Comparison of ENCODE assay signal across 19 cellular contexts in genomic region chr17:55149485-55149884, GRCh38.
"Had no signal": no experiment of that assay in that cellular context is flagged by ENCODE, and none has a peak within 500 bp of the region (broad histone marks: within the 10 kb centered on the region; RNA-seq: fewer than 3 reads in every experiment).

No MANE protein-coding gene starts in this region.

- H3K27me3 ChIP-seq: dorsolateral prefrontal cortex, neutrophil had no signal

- ATAC-seq: left lobe of liver; naive thymus-derived CD8-positive, alpha-beta T cell; sciatic nerve; stimulated activated naive B cell treated with anti-CD40 and anti-IgM and Interleukin-4, amounts not matched to agents 10 μg/mL and 1 μg/mL and 100 μg/mL, for 72 hours; stimulated activated naive CD8-positive, alpha-beta T cell treated with anti-CD3 and anti-CD28 coated beads, Interleukin-15, amount 100 ng/mL, for 72 hours had no signal

- H3K9me3 ChIP-seq: neutrophil, thoracic aorta had no signal

- H3K36me3 ChIP-seq: neutrophil, thoracic aorta had no signal

- DNase-seq: cortex of kidney; dorsolateral prefrontal cortex; effector CD8-positive, alpha-beta T cell; foreskin melanocyte; head of caudate nucleus; hippocampal formation; kidney glomerular epithelial cell; mammary epithelial cell; naive thymus-derived CD8-positive, alpha-beta T cell; posterior cingulate gyrus; stimulated activated CD4-positive, alpha-beta T cell treated with anti-CD3 and anti-CD28 coated beads, Interleukin-2, amount 100 ng/mL, for 24 hours; stimulated activated CD4-positive, alpha-beta T cell treated with anti-CD3 and anti-CD28 coated beads, Interleukin-4, amount 100 ng/mL, for 4 hours; stimulated activated naive B cell treated with anti-CD40 and anti-IgM and Interleukin-4, amounts not matched to agents 10 μg/mL and 1 μg/mL and 100 μg/mL, for 72 hours; stimulated activated naive CD8-positive, alpha-beta T cell treated with anti-CD3 and anti-CD28 coated beads, Interleukin-15, amount 100 ng/mL, for 72 hours; trophoblast cell had no signal

- H3K4me3 ChIP-seq: dorsolateral prefrontal cortex, thoracic aorta had no signal
